10 cellular contexts compared by ENCODE assay signal in the genomic region with DNA sequence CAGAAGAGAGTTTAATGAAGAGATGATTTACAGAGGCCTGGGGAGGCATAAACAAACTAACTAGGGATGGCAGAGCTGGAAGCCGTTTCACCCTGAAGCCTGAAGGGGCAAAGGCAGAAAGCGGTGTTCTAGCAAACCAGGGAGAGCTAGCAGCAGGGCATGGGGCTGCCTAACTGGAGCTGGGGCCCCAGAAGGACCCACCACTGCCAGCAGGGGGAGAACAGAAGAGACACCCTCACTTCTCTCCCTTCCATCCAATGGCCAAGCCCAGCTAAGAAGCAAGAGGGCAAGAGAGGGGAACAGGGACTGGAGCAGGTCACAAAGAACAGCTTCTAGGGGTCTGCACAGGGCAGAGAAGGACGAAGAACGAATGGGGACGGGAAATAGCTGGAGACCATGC.
DNase-seq lines count a peak whose midpoint lies in the region; ATAC-seq and TF ChIP-seq lines count a peak whose summit lies in the region.
"Had no signal": no experiment of that assay in that cellular context is flagged by ENCODE, and none has a peak within 500 bp of the region (broad histone marks: within the 10 kb centered on the region; RNA-seq: fewer than 3 reads in every experiment).

No MANE protein-coding gene starts in this region.

- no peaks in the 10 kb centered on the region for H3K36me3 Mint-ChIP-seq in naive thymus-derived CD4-positive, alpha-beta T cell

- TF ChIP-seq CTCF in AG09309 (IDR thresholded peaks at IDR 0.05; ENCODE audit: control insufficient read depth, insufficient read depth, low read depth, low read length, missing control alignments) (peak; percentile 24), GM12865 (IDR thresholded peaks at IDR 0.05; ENCODE audit: insufficient read depth, low read depth, low read length, missing control alignments) (peak; percentile 39), Panc1 (IDR thresholded peaks at IDR 0.05) (peak; percentile 9; the same call in 1 of the 2 replicates), fibroblast of mammary gland (conservative IDR thresholded peaks at IDR 0.05; ENCODE audit: control insufficient read depth, insufficient read depth, low read depth, low read length) (peak; percentile 28), testis (IDR thresholded peaks at IDR 0.05) (no peak)

- in situ Hi-C loops in Panc1 (cut with HindIII; ENCODE audit: low pct_unique_long_range_greater_than_20kb, low sequenced_read_pairs): no loop called here

- POLR2A ChIA-PET in Panc1 (lab: Charles Lee): no interaction called here
- POLR2A ChIA-PET in naive thymus-derived CD4-positive, alpha-beta T cell (lab: Charles Lee): interaction anchor here (1.4 to 6.8 kb wide), 3 partner anchors 175 to 339 kb away, joined by 3 to 51 read pairs (median 44); partner anchors contain the start of gene UBL3

- no peak overlapping the region for H3K4me3 ChIP-seq in AG09309 (ENCODE audit: control insufficient read depth, low read depth, low read length)
- no peak overlapping the region for H3K4me3 ChIP-seq in GM12865 (ENCODE audit: low read depth, low read length)
- H3K4me3 ChIP-seq in Panc1 (ENCODE audit: low read depth in 2 of 2, low read length in 2 of 2): no peak overlapping the region
- no peak overlapping the region for H3K4me3 ChIP-seq in fibroblast of mammary gland (ENCODE audit: control insufficient read depth, low read depth, low read length)
- no peak overlapping the region for H3K4me3 ChIP-seq in naive thymus-derived CD4-positive, alpha-beta T cell (ENCODE audit: low read length)
- no peak overlapping the region for H3K4me3 ChIP-seq in testis
- H3K4me3 ChIP-seq: HAP-1 had no signal

- TF ChIP-seq POLR2A in testis (IDR thresholded peaks at IDR 0.05): no peak

- no TSS peak for BruUV-seq in Panc1 (replicated peaks; lab: Mats Ljungman, UMichigan)

- 59 to 80% methylated on average over 5 of the region's 5 CpGs for WGBS in testis, 2 donors

- H3K4me1 Mint-ChIP-seq in naive thymus-derived CD4-positive, alpha-beta T cell: peaks cover 0 to 27% (median 20%) of the 10 kb centered on the region in 7 donors

- peaks cover 0 to 8% (median 0%) of the 10 kb centered on the region in 5 donors for H3K27me3 Mint-ChIP-seq in naive thymus-derived CD4-positive, alpha-beta T cell

- DNase-seq in AG09309 (ENCODE audit: low read depth) (no peak), GM12865 (ENCODE audit: low read depth) (peak; percentile 39), Panc1 (ENCODE audit: low read depth, low spot score) (no peak), fibroblast of mammary gland (ENCODE audit: low read depth) (no peak), HCEC 1CT (no peak), testis (no peak)
- no peak for DNase-seq in naive thymus-derived CD4-positive, alpha-beta T cell

- H3K36me3 ChIP-seq in Panc1 (ENCODE audit: control insufficient read depth, insufficient read depth, low read length) (no peaks in the 10 kb centered on the region), testis (ENCODE audit: low read depth, missing control alignments) (no peaks in the 10 kb centered on the region)
- no peaks in the 10 kb centered on the region for H3K36me3 ChIP-seq in naive thymus-derived CD4-positive, alpha-beta T cell (ENCODE audit: control insufficient read depth in 2 of 3, insufficient read depth in 3 of 3, low read length in 3 of 3)
- H3K36me3 ChIP-seq: HAP-1 had no signal

- H3K4me1 ChIP-seq in Panc1 (ENCODE audit: control insufficient read depth, insufficient read depth, low read length) (peaks cover 3% of the 10 kb centered on the region), testis (peaks cover 19% of the 10 kb centered on the region)
- H3K4me1 ChIP-seq in naive thymus-derived CD4-positive, alpha-beta T cell (ENCODE audit: control insufficient read depth in 2 of 2, insufficient read depth in 2 of 2, low read length in 2 of 2): peaks cover 4 to 7% of the 10 kb centered on the region in 2 donors

- no peak overlapping the region for H3K27ac ChIP-seq in Panc1 (ENCODE audit: low read length)
- no peak overlapping the region for H3K27ac ChIP-seq in naive thymus-derived CD4-positive, alpha-beta T cell (ENCODE audit: low read depth, low read length)
- H3K27ac ChIP-seq in testis: no peak overlapping the region

- CTCF ChIA-PET in Panc1 (lab: Charles Lee): interaction anchor here (0.5 to 4.4 kb wide), 2 partner anchors 15 to 341 kb away, joined by 3 to 33 read pairs; no protein-coding TSS in a partner anchor
- CTCF ChIA-PET in naive thymus-derived CD4-positive, alpha-beta T cell (lab: Charles Lee): interaction anchor here (0.6 to 8.9 kb wide), 12 partner anchors 20 to 341 kb away, joined by 3 to 206 read pairs (median 6); partner anchors contain the start of gene UBL3

- intact Hi-C loops in Panc1 (cut with micrococcal nuclease; ENCODE audit: unreplicated experiment): loop anchor here (2.0 kb wide), 1 partner anchor 265 kb away; no protein-coding TSS in a partner anchor
- intact Hi-C loops in naive thymus-derived CD4-positive, alpha-beta T cell (cut with micrococcal nuclease): loop anchor here in 1 of 2 donors (5.0 kb wide), 2 partner anchors 515 to 690 kb away; partner anchors contain the start of gene SLC7A1
- intact Hi-C loops in testis (cut with DNase I; ENCODE audit: low total_unique reads): loop anchor here (10.0 kb wide), 2 partner anchors 337 to 607 kb away; no protein-coding TSS in a partner anchor

- ATAC-seq in Panc1: no peak
- ATAC-seq in HG03175 (IDR thresholded peaks at IDR 0.05; ENCODE audit: unreplicated experiment): no peak
- no peak for ATAC-seq in naive thymus-derived CD4-positive, alpha-beta T cell

- peak overlapping the region in 1 of 9 donors; percentile 31 for H3K27ac Mint-ChIP-seq in naive thymus-derived CD4-positive, alpha-beta T cell

- H3K4me3 Mint-ChIP-seq in naive thymus-derived CD4-positive, alpha-beta T cell: peak overlapping the region in 2 of 10 donors; percentile 49 to 79

- H3K27me3 ChIP-seq in Panc1 (ENCODE audit: control insufficient read depth, insufficient read depth, low read length) (no peaks in the 10 kb centered on the region), testis (no peaks in the 10 kb centered on the region)
- no peaks in the 10 kb centered on the region for H3K27me3 ChIP-seq in naive thymus-derived CD4-positive, alpha-beta T cell (ENCODE audit: control insufficient read depth in 2 of 2, insufficient read depth in 2 of 2, low read length in 2 of 2)

- no peaks in the 10 kb centered on the region for H3K9me3 Mint-ChIP-seq in naive thymus-derived CD4-positive, alpha-beta T cell
- H3K9me3 Mint-ChIP-seq: nephron had no signal

- no peaks in the 10 kb centered on the region for H3K9me3 ChIP-seq in Panc1 (ENCODE audit: control insufficient read depth, insufficient read depth, low read depth, low read length)
- no peaks in the 10 kb centered on the region for H3K9me3 ChIP-seq in naive thymus-derived CD4-positive, alpha-beta T cell (ENCODE audit: control insufficient read depth in 2 of 3, low read length in 3 of 3)
- no peaks in the 10 kb centered on the region for H3K9me3 ChIP-seq in testis
- H3K9me3 ChIP-seq: HAP-1 had no signal

Comparison
In these comparisons a context has a peak if more than half of its experiments do, and no peak if none do; other contexts are left out.
1. CTCF ChIP-seq: peak in AG09309 (single experiment), GM12865 (single experiment), Panc1 (single experiment) and fibroblast of mammary gland (single experiment); none in testis (0 of 3).